8 cellular contexts compared by ENCODE assay signal in genomic region chr1:150486966-150487762, GRCh38. TPM values are rescaled to one million over a fixed set of nuclear protein-coding genes. Genes with fewer than 3 reads are reported as not detected.
DNase-seq lines count a peak whose midpoint lies in the region; ATAC-seq and TF ChIP-seq lines count a peak whose summit lies in the region.

Gene TARS2, plus strand, starts transcription at chr1:150487419. Its CDS starts 32 bp downstream, at chr1:150487451.

- intact Hi-C loops in dorsolateral prefrontal cortex (cut with DNase I): loop anchor here in 1 of 2 donors (10.0 kb wide), 1 partner anchor 122 kb away; the partner anchor contains the start of gene RPRD2

- no peak for TF ChIP-seq CTCF in C4-2B (conservative IDR thresholded peaks at IDR 0.05)
- peak in 54 of 56 donors; percentile 19 to 70 (median 50) for TF ChIP-seq CTCF in dorsolateral prefrontal cortex (IDR thresholded peaks at IDR 0.05 in 54 of 56, conservative IDR thresholded peaks at IDR 0.05 in 2 of 56; ENCODE audit: low read depth in 1 of 56, partially characterized antibody in 56 of 56)
- peak; percentile 50 for TF ChIP-seq CTCF in liver (IDR thresholded peaks at IDR 0.05; ENCODE audit: low read depth, low read length, missing input control)

- H3K9ac ChIP-seq in liver (ENCODE audit: low read depth in 1 of 2, low read length in 2 of 2): peak within 1 kb of the TSS; percentile 58 to 96

- TF ChIP-seq RAD21 in liver (IDR thresholded peaks at IDR 0.05): peak; percentile 46 to 66

- H3K4me3 ChIP-seq in dorsolateral prefrontal cortex: peak within 1 kb of the TSS; percentile 55 to 99 (median 84)
- peak within 1 kb of the TSS; percentile 55 to 92 (median 88) for H3K4me3 ChIP-seq in liver (ENCODE audit: low read depth in 1 of 3, low read length in 3 of 3)

- no peaks in the 10 kb centered on the region for H3K27me3 ChIP-seq in dorsolateral prefrontal cortex
- H3K27me3 ChIP-seq in liver (ENCODE audit: control insufficient read depth in 4 of 4, insufficient read depth in 4 of 4, low read length in 3 of 4): no peaks in the 10 kb centered on the region

- H3K4me1 ChIP-seq in liver (ENCODE audit: control insufficient read depth in 4 of 4, insufficient read depth in 4 of 4, low read length in 3 of 4): peaks cover 0 to 11% (median 8%) of the 10 kb centered on the region in 4 donors

- H3K27ac ChIP-seq in C4-2B (peak within 1 kb of the TSS; percentile 72), dorsolateral prefrontal cortex (peak within 1 kb of the TSS in 49 of 59 donors; percentile 16 to 87 (median 71)), liver (ENCODE audit: low read depth in 1 of 2, low read length in 2 of 2) (peak within 1 kb of the TSS; percentile 57 to 79)

- WGBS in liver: under 1% methylated on average over 30 of the region's 30 CpGs

- H3K36me3 ChIP-seq in liver (ENCODE audit: control insufficient read depth in 4 of 4, insufficient read depth in 3 of 4, low read depth in 1 of 4, low read length in 3 of 4): peaks cover 0 to 16% (median 12%) of the 10 kb centered on the region in 4 donors

- H3K9me3 ChIP-seq in liver (ENCODE audit: control insufficient read depth in 4 of 4, low read length in 3 of 4): no peaks in the 10 kb centered on the region

- DNase-seq in NCI-H748 treated with DMSO at 0.1 percent for 48 hours (lab: John Stamatoyannopoulos, UW) (peak; percentile 98), dorsolateral prefrontal cortex (peak; percentile 63 to 97 (median 92))
- peak; percentile 70 to 96 for DNase-seq in activated CD4-positive, alpha-beta T cell treated with anti-CD3 and anti-CD28 coated beads, Interleukin-2, amount 50 U/mL, for 24 hours (ENCODE audit: low read depth in 1 of 2, low spot score in 1 of 2)
- peak; percentile 98 for DNase-seq in stimulated activated CD4-positive, alpha-beta T cell treated with anti-CD3 and anti-CD28 coated beads, Interleukin-4, amount 100 ng/mL, for 24 hours

- ATAC-seq in GM19372 (IDR thresholded peaks at IDR 0.05; ENCODE audit: low read depth, unreplicated experiment): peak; percentile 100
- peak; percentile 98 for ATAC-seq in HG03558 (IDR thresholded peaks at IDR 0.05; ENCODE audit: extremely low read depth, unreplicated experiment)

TF ChIP-seq in liver, 16 proteins besides CTCF, POLR2A, EP300 and RAD21:
- TF ChIP-seq FOXA1 (IDR thresholded peaks at IDR 0.05) (no peak), HNF4A (conservative IDR thresholded peaks at IDR 0.05) (peak in 1 of 2 donors; percentile 52), HNF4G (IDR thresholded peaks at IDR 0.05) (no peak), RXRA (IDR thresholded peaks at IDR 0.05) (peak; percentile 37 to 69), FOXA2 (IDR thresholded peaks at IDR 0.05) (no peak), YY1 (IDR thresholded peaks at IDR 0.05) (peak; percentile 86), MAX (IDR thresholded peaks at IDR 0.05) (peak; percentile 48), GABPA (IDR thresholded peaks at IDR 0.05 in 1 of 2, conservative IDR thresholded peaks at IDR 0.05 in 1 of 2) (peak; percentile 93 to 96), REST (IDR thresholded peaks at IDR 0.05) (peak; percentile 46), ATF3 (IDR thresholded peaks at IDR 0.05) (no peak), TAF1 (conservative IDR thresholded peaks at IDR 0.05) (peak; percentile 94), JUND (IDR thresholded peaks at IDR 0.05) (no peak), EGR1 (IDR thresholded peaks at IDR 0.05; ENCODE audit: low read depth in 2 of 2) (no peak), ZBTB33 (IDR thresholded peaks at IDR 0.05) (peak; percentile 57), SP1 (IDR thresholded peaks at IDR 0.05) (peak; percentile 92), NR2F2 (IDR thresholded peaks at IDR 0.05) (no peak)

RNA-seq across cellular contexts. Expression of gene TARS2, which starts in this region (rescaled TPM):
- total RNA-seq in dorsolateral prefrontal cortex (10 to 100 TPM; 30.3 to 63.1 (median 45.8) TPM), liver (10 to 100 TPM; 16.5 to 20.8 TPM)
- polyA plus RNA-seq in liver: 10 to 100 TPM; 10.9 to 20.7 TPM

Comparison
In these comparisons a context has a peak if more than half of its experiments do, and no peak if none do; other contexts are left out.
1. Peak in every context shown above with its lines: DNase-seq, ATAC-seq, H3K4me3 ChIP-seq and H3K27ac ChIP-seq.